24 cellular contexts compared by ENCODE assay signal in genomic region chr13:113628291-113629270, GRCh38. TPM values are rescaled to one million over a fixed set of nuclear protein-coding genes. Genes with fewer than 3 reads are reported as not detected.
DNase-seq lines count a peak whose midpoint lies in the region; ATAC-seq and TF ChIP-seq lines count a peak whose summit lies in the region.
"Had no signal": no experiment of that assay in that cellular context is flagged by ENCODE, and none has a peak within 500 bp of the region (broad histone marks: within the 10 kb centered on the region; RNA-seq: fewer than 3 reads in every experiment).

No MANE protein-coding gene starts in this region.

- peak; percentile 38 for DNase-seq in G401 (ENCODE audit: low spot score)
- DNase-seq in WERI-Rb-1 = no peak
- peak in 1 of 2 donors; percentile 20 for DNase-seq in foreskin keratinocyte
- DNase-seq in trophoblast cell = no peak
- DNase-seq in activated T-cell treated with anti-CD3 and anti-CD28 coated beads, Interleukin-2, amount 50 U/mL, for 72 hours = no peak
- DNase-seq in NOMO-1 treated with dmso at 0.1 percent for 144 hours (lab: John Stamatoyannopoulos, UW; ENCODE audit: unreplicated experiment) = no peak
- DNase-seq in Kasumi-1 (lab: John Stamatoyannopoulos, UW) = no peak
- DNase-seq: activated CD4-positive, CD25-positive, alpha-beta regulatory T cell; activated naive CD8-positive, alpha-beta T cell treated with anti-CD3 and anti-CD28 coated beads for 36 hours; activated T-cell treated with anti-CD3 and anti-CD28 coated beads, Interleukin-2, amount 50 U/mL, for 4 hours; colonic mucosa; foreskin melanocyte; kidney glomerular epithelial cell; NCI-H1092; NCI-H2107; NCI-H526; SIG-M5; transverse colon had no signal

- no peak for TF ChIP-seq CTCF in WERI-Rb-1 (IDR thresholded peaks at IDR 0.05; ENCODE audit: low read depth, low read length)
- TF ChIP-seq CTCF in foreskin keratinocyte (conservative IDR thresholded peaks at IDR 0.05) = no peak

- no peaks in the 10 kb centered on the region for H3K9me3 ChIP-seq in WERI-Rb-1 (ENCODE audit: severe bottlenecking)
- H3K9me3 ChIP-seq in trophoblast cell (ENCODE audit: insufficient read depth, low read depth, low read length) = peaks cover 5% of the 10 kb centered on the region
- H3K9me3 ChIP-seq: colonic mucosa, transverse colon had no signal

- H3K9me3 Mint-ChIP-seq in activated T-cell treated with anti-CD3 and anti-CD28 coated beads, Interleukin-2, amount 50 U/mL, for 72 hours = peaks cover 3% of the 10 kb centered on the region in 2 donors
- H3K9me3 Mint-ChIP-seq: activated T-cell treated with anti-CD3 and anti-CD28 coated beads, Interleukin-2, amount 50 U/mL, for 4 hours; nephron; stimulated activated memory B cell treated with anti-CD40 and anti-IgM and Interleukin-4, amounts not matched to agents 10 μg/mL and 1 μg/mL and 100 μg/mL, for 72 hours had no signal

- H4K91ac ChIP-seq in trophoblast cell (ENCODE audit: low read depth, low read length) = no peak overlapping the region

- no peaks in the 10 kb centered on the region for H3K79me1 ChIP-seq in trophoblast cell (ENCODE audit: low read length)

- H3K14ac ChIP-seq in trophoblast cell (ENCODE audit: low read length) = no peak overlapping the region

- no peak overlapping the region for H2BK12ac ChIP-seq in trophoblast cell (ENCODE audit: low read length)

- H3K23ac ChIP-seq in trophoblast cell (ENCODE audit: low read length) = no peak overlapping the region

- H3K4me1 Mint-ChIP-seq in activated T-cell treated with anti-CD3 and anti-CD28 coated beads, Interleukin-2, amount 50 U/mL, for 72 hours (ENCODE audit: low read depth) = peaks cover 8% of the 10 kb centered on the region
- H3K4me1 Mint-ChIP-seq: nephron; stimulated activated memory B cell treated with anti-CD40 and anti-IgM and Interleukin-4, amounts not matched to agents 10 μg/mL and 1 μg/mL and 100 μg/mL, for 72 hours had no signal

- H3K9ac ChIP-seq in trophoblast cell (ENCODE audit: low read length) = no peak overlapping the region

- peaks cover 17 to 35% of the 10 kb centered on the region in 2 donors for H3K36me3 Mint-ChIP-seq in activated T-cell treated with anti-CD3 and anti-CD28 coated beads, Interleukin-2, amount 50 U/mL, for 72 hours (ENCODE audit: insufficient read depth in 2 of 2)

- no peak overlapping the region for H4K12ac ChIP-seq in trophoblast cell (ENCODE audit: low read depth, low read length)

- H3K4me3 Mint-ChIP-seq in activated T-cell treated with anti-CD3 and anti-CD28 coated beads, Interleukin-2, amount 50 U/mL, for 72 hours = no peak overlapping the region
- H3K4me3 Mint-ChIP-seq: activated naive CD8-positive, alpha-beta T cell treated with anti-CD3 and anti-CD28 coated beads for 36 hours; activated T-cell treated with anti-CD3 and anti-CD28 coated beads, Interleukin-2, amount 50 U/mL, for 4 hours; nephron; stimulated activated memory B cell treated with anti-CD40 and anti-IgM and Interleukin-4, amounts not matched to agents 10 μg/mL and 1 μg/mL and 100 μg/mL, for 72 hours had no signal

- no peak overlapping the region for H3K18ac ChIP-seq in trophoblast cell (ENCODE audit: low read length)

- no peaks in the 10 kb centered on the region for H3K27me3 Mint-ChIP-seq in activated T-cell treated with anti-CD3 and anti-CD28 coated beads, Interleukin-2, amount 50 U/mL, for 72 hours (ENCODE audit: low read depth)
- H3K27me3 Mint-ChIP-seq: activated naive CD8-positive, alpha-beta T cell treated with anti-CD3 and anti-CD28 coated beads for 36 hours; stimulated activated memory B cell treated with anti-CD40 and anti-IgM and Interleukin-4, amounts not matched to agents 10 μg/mL and 1 μg/mL and 100 μg/mL, for 72 hours had no signal

- peak; percentile 53 for ATAC-seq in foreskin keratinocyte
- no peak for ATAC-seq in activated T-cell treated with anti-CD3 and anti-CD28 coated beads, Interleukin-2, amount 50 U/mL, for 72 hours (replicated peaks in 1 of 2)
- no peak for ATAC-seq in GM19397 (IDR thresholded peaks at IDR 0.05; ENCODE audit: unreplicated experiment)
- ATAC-seq: activated T-cell treated with anti-CD3 and anti-CD28 coated beads, Interleukin-2, amount 50 U/mL, for 4 hours; stimulated activated memory B cell treated with anti-CD40 and anti-IgM and Interleukin-4, amounts not matched to agents 10 μg/mL and 1 μg/mL and 100 μg/mL, for 72 hours had no signal

- no peak overlapping the region for H3K27ac Mint-ChIP-seq in activated T-cell treated with anti-CD3 and anti-CD28 coated beads, Interleukin-2, amount 50 U/mL, for 72 hours
- H3K27ac Mint-ChIP-seq: activated naive CD8-positive, alpha-beta T cell treated with anti-CD3 and anti-CD28 coated beads for 36 hours; stimulated activated memory B cell treated with anti-CD40 and anti-IgM and Interleukin-4, amounts not matched to agents 10 μg/mL and 1 μg/mL and 100 μg/mL, for 72 hours had no signal

- no peak overlapping the region for H4K8ac ChIP-seq in trophoblast cell (ENCODE audit: low read depth, low read length)

- H3K27me3 ChIP-seq in WERI-Rb-1 (ENCODE audit: insufficient read depth, low read depth, severe bottlenecking) (no peaks in the 10 kb centered on the region), foreskin keratinocyte (no peaks in the 10 kb centered on the region), trophoblast cell (ENCODE audit: insufficient read depth, low read length) (no peaks in the 10 kb centered on the region)
- H3K27me3 ChIP-seq: colonic mucosa, transverse colon had no signal

- H3K79me2 ChIP-seq in trophoblast cell (ENCODE audit: control insufficient read depth, insufficient read depth, low read length, poor library complexity) = no peaks in the 10 kb centered on the region

- no peak overlapping the region for H2BK120ac ChIP-seq in trophoblast cell (ENCODE audit: insufficient read depth, low read length, poor library complexity)

- H3K4ac ChIP-seq in trophoblast cell (ENCODE audit: low read depth, low read length) = peak overlapping the region; percentile 5

- H3K4me3 ChIP-seq in WERI-Rb-1 (ENCODE audit: low read depth, low read length) (no peak overlapping the region), trophoblast cell (ENCODE audit: low read depth, low read length) (no peak overlapping the region)
- H3K4me3 ChIP-seq: colonic mucosa, transverse colon had no signal

- in situ Hi-C loops in G401 (cut with HindIII; ENCODE audit: low sequenced_read_pairs) = no loop called here

- no peak overlapping the region for H2AK5ac ChIP-seq in trophoblast cell (ENCODE audit: low read length)

- H2AFZ ChIP-seq in trophoblast cell (ENCODE audit: insufficient read depth, low read length, poor library complexity) = no peak overlapping the region

- no peak overlapping the region for H2BK5ac ChIP-seq in trophoblast cell (ENCODE audit: low read depth, low read length, poor library complexity)

- H3K4me2 ChIP-seq in trophoblast cell (ENCODE audit: low read length) = no peak overlapping the region

- peak overlapping the region; percentile 26; the same call in 1 of the 2 replicates for H3K27ac ChIP-seq in WERI-Rb-1
- H3K27ac ChIP-seq in foreskin keratinocyte = no peak overlapping the region
- H3K27ac ChIP-seq in trophoblast cell (ENCODE audit: low read depth, low read length) = no peak overlapping the region
- H3K27ac ChIP-seq: colonic mucosa, epithelial cell of prostate, transverse colon had no signal

- no CpG with 5 or more reads among the region's 30 CpGs for WGBS in trophoblast cell (ENCODE audit: extremely low coverage, insufficient coverage, insufficient read length)

- H3K36me3 ChIP-seq in WERI-Rb-1 (peaks cover 84% of the 10 kb centered on the region), trophoblast cell (ENCODE audit: control insufficient read depth in 1 of 2, insufficient read depth in 2 of 2, low read length in 2 of 2) (peaks cover 52 to 58% of the 10 kb centered on the region in 2 experiments)
- H3K36me3 ChIP-seq: colonic mucosa had no signal

- H3K4me1 ChIP-seq in foreskin keratinocyte (no peaks in the 10 kb centered on the region), trophoblast cell (ENCODE audit: control insufficient read depth in 1 of 2, insufficient read depth in 2 of 2, low read length in 2 of 2) (peaks cover 0 to 4% of the 10 kb centered on the region in 2 experiments)
- H3K4me1 ChIP-seq: colonic mucosa, transverse colon had no signal

RNA-seq across cellular contexts. Expression of gene ATP4B, which starts 29.4 kb away (rescaled TPM):
- total RNA-seq in G401 (2014; rRNA removed; shearing (Covaris generic)) = not detected in 2 replicates
- not detected in 2 replicates for total RNA-seq in foreskin keratinocyte
- not detected in 2 replicates for polyA plus RNA-seq in foreskin keratinocyte
- polyA plus RNA-seq in trophoblast cell (2013) = not detected in 2 replicates
- total RNA-seq in activated T-cell treated with anti-CD3 and anti-CD28 coated beads, Interleukin-2, amount 50 U/mL, for 72 hours = not detected
- total RNA-seq: activated naive CD8-positive, alpha-beta T cell treated with anti-CD3 and anti-CD28 coated beads for 36 hours; activated T-cell treated with anti-CD3 and anti-CD28 coated beads, Interleukin-2, amount 50 U/mL, for 4 hours; colonic mucosa; LHCN-M2; T-helper 1 cell treated with Interleukin-12 subunit alpha and Interleukin-12 subunit beta and Interleukin-4 antibody, amounts not matched to agents 30 ng/mL and 1 ng/mL, for 36 hours; transverse colon had no signal

RNA-seq across cellular contexts. Expression of gene GRK1, which starts 38.4 kb away (rescaled TPM):
- 0.07 TPM in 1 of 2 replicates, not detected in the other for total RNA-seq in G401 (2014; rRNA removed; shearing (Covaris generic))
- not detected in 2 replicates for total RNA-seq in foreskin keratinocyte
- not detected in 2 replicates for polyA plus RNA-seq in foreskin keratinocyte
- 0.01 and 0.03 TPM in 2 replicates for polyA plus RNA-seq in trophoblast cell (2013)
- under 1 TPM in 1 of 2 donors, not detected in 1; 0.22 TPM for total RNA-seq in activated T-cell treated with anti-CD3 and anti-CD28 coated beads, Interleukin-2, amount 50 U/mL, for 72 hours
- total RNA-seq: activated naive CD8-positive, alpha-beta T cell treated with anti-CD3 and anti-CD28 coated beads for 36 hours; LHCN-M2; transverse colon had no signal

RNA-seq across cellular contexts. Expression of gene TFDP1, which starts 44.0 kb away (rescaled TPM):
- total RNA-seq in G401 (2014; rRNA removed; shearing (Covaris generic)) = 23.0 and 39.4 TPM in 2 replicates
- 145 and 167 TPM in 2 replicates for total RNA-seq in foreskin keratinocyte
- 89.0 and 114 TPM in 2 replicates for polyA plus RNA-seq in foreskin keratinocyte
- polyA plus RNA-seq in trophoblast cell (2013) = 59.9 and 61.4 TPM in 2 replicates
- total RNA-seq in activated T-cell treated with anti-CD3 and anti-CD28 coated beads, Interleukin-2, amount 50 U/mL, for 72 hours = 10 to 100 TPM; 87.5 to 99.2 TPM
